In genomic region chr1:40267767-40268187, GRCh38 we compare ENCODE assay signal across 11 cellular contexts. TPM values are rescaled to one million over a fixed set of nuclear protein-coding genes. Genes with fewer than 3 reads are reported as not detected.
A peak's percentile ranks its signal among the peaks of the same experiment; 100 is the strongest.
DNase-seq lines count a peak whose midpoint lies in the region; ATAC-seq and TF ChIP-seq lines count a peak whose summit lies in the region.
"Had no signal": no experiment of that assay in that cellular context is flagged by ENCODE, and none has a peak within 500 bp of the region (broad histone marks: within the 10 kb centered on the region; RNA-seq: fewer than 3 reads in every experiment).

No MANE protein-coding gene starts in this region.

- intact Hi-C loops in CD4-positive, alpha-beta memory T cell (cut with micrococcal nuclease), result no loop called here

- peak overlapping the region in 1 of 7 donors; percentile 15 for H3K27ac Mint-ChIP-seq in CD4-positive, alpha-beta memory T cell

- peak; percentile 96 for DNase-seq in AG10803 (ENCODE audit: low read depth)
- DNase-seq in RWPE2 (ENCODE audit: low spot score), result no peak
- DNase-seq in fibroblast of gingiva (ENCODE audit: low read depth), result peak; percentile 98
- DNase-seq in omental fat pad (ENCODE audit: low spot score), result no peak
- DNase-seq in T-helper 2 cell, result no peak
- no peak for DNase-seq in CD4-positive, alpha-beta memory T cell
- DNase-seq in stimulated activated CD4-positive, alpha-beta T cell treated with anti-CD3 and anti-CD28 coated beads, Interleukin-12 subunit alpha, Interleukin-12 subunit beta, amount 100 ng/mL, for 4 hours, result no peak
- DNase-seq: Calu3; stimulated activated CD4-positive, alpha-beta T cell treated with anti-CD3 and anti-CD28 coated beads, Interleukin-2, amount 100 ng/mL, for 48 hours had no signal

- POLR2A ChIA-PET in CD4-positive, alpha-beta memory T cell (lab: Charles Lee; ENCODE audit: partially characterized antibody), result no interaction called here

- no peaks in the 10 kb centered on the region for H3K9me3 Mint-ChIP-seq in CD4-positive, alpha-beta memory T cell
- H3K9me3 Mint-ChIP-seq: central memory CD8-positive, alpha-beta T cell had no signal

- CTCF ChIA-PET in CD4-positive, alpha-beta memory T cell (lab: Charles Lee; ENCODE audit: partially characterized antibody), result interaction anchor here (0.9 to 2.5 kb wide), 2 partner anchors 25 to 71 kb away, joined by 4 to 8 read pairs; no protein-coding TSS in a partner anchor

- no peaks in the 10 kb centered on the region for H3K27me3 ChIP-seq in RWPE2 (ENCODE audit: insufficient read depth, poor library complexity, severe bottlenecking)
- no peaks in the 10 kb centered on the region for H3K27me3 ChIP-seq in CD4-positive, alpha-beta memory T cell (ENCODE audit: insufficient read depth, low read length)

- H3K4me1 ChIP-seq in RWPE2 (ENCODE audit: insufficient read depth, poor library complexity, severe bottlenecking), result peaks cover 7% of the 10 kb centered on the region
- peaks cover 10% of the 10 kb centered on the region for H3K4me1 ChIP-seq in CD4-positive, alpha-beta memory T cell (ENCODE audit: insufficient read depth, low read length)

- H3K36me3 ChIP-seq in RWPE2 (ENCODE audit: low read depth), result peaks cover 92% of the 10 kb centered on the region
- peaks cover 49% of the 10 kb centered on the region for H3K36me3 ChIP-seq in CD4-positive, alpha-beta memory T cell (ENCODE audit: insufficient read depth, low read length)

- no peak for TF ChIP-seq CTCF in AG10803 (conservative IDR thresholded peaks at IDR 0.05; ENCODE audit: low read length)
- TF ChIP-seq CTCF in RWPE2 (IDR thresholded peaks at IDR 0.05; ENCODE audit: poor library complexity, severe bottlenecking), result no peak
- no peak for TF ChIP-seq CTCF in omental fat pad (IDR thresholded peaks at IDR 0.05)

- peak overlapping the region; percentile 28 for H3K27ac ChIP-seq in RWPE2 (ENCODE audit: poor library complexity, severe bottlenecking)
- no peak overlapping the region for H3K27ac ChIP-seq in CD4-positive, alpha-beta memory T cell (ENCODE audit: low read depth, low read length)

- H3K9me3 ChIP-seq in RWPE2 (ENCODE audit: severe bottlenecking), result no peaks in the 10 kb centered on the region
- H3K9me3 ChIP-seq in CD4-positive, alpha-beta memory T cell (ENCODE audit: control insufficient read depth in 1 of 2, low read length in 2 of 2), result no peaks in the 10 kb centered on the region

- peaks cover 5 to 23% (median 9%) of the 10 kb centered on the region in 4 donors for H3K4me1 Mint-ChIP-seq in CD4-positive, alpha-beta memory T cell

- no peak overlapping the region for H3K4me3 ChIP-seq in AG10803 (ENCODE audit: low read length)
- H3K4me3 ChIP-seq in RWPE2 (ENCODE audit: severe bottlenecking), result no peak overlapping the region
- no peak overlapping the region for H3K4me3 ChIP-seq in CD4-positive, alpha-beta memory T cell (ENCODE audit: low read length in 2 of 2)

- no peaks in the 10 kb centered on the region for H3K27me3 Mint-ChIP-seq in CD4-positive, alpha-beta memory T cell
- H3K27me3 Mint-ChIP-seq: central memory CD8-positive, alpha-beta T cell had no signal

- H3K4me3 Mint-ChIP-seq in CD4-positive, alpha-beta memory T cell, result no peak overlapping the region
- H3K4me3 Mint-ChIP-seq: central memory CD8-positive, alpha-beta T cell had no signal

- H3K36me3 Mint-ChIP-seq in CD4-positive, alpha-beta memory T cell, result peaks cover 31 to 62% of the 10 kb centered on the region in 2 donors

- ATAC-seq in RWPE2 (ENCODE audit: low read depth) (peak; percentile 50), omental fat pad (ENCODE audit: low FRiP score) (peak; percentile 95), HG03139 (IDR thresholded peaks at IDR 0.05; ENCODE audit: unreplicated experiment) (no peak)

RNA-seq across cellular contexts. Expression of gene ZMPSTE24, which starts 9.7 kb away (rescaled TPM):
- 10 to 100 TPM; 34.8 to 38.3 (median 36.2) TPM for total RNA-seq in omental fat pad
- 10 to 100 TPM; 19.7 to 21.0 TPM for total RNA-seq in CD4-positive, alpha-beta memory T cell
- polyA plus RNA-seq in CD4-positive, alpha-beta memory T cell, result 10 to 100 TPM; 27.1 to 44.1 TPM

RNA-seq across cellular contexts. Expression of gene TMCO2, which starts 20.0 kb away (rescaled TPM):
- not detected for total RNA-seq in omental fat pad
- under 1 TPM in 1 of 2 experiments, not detected in 1; 0.47 TPM for total RNA-seq in CD4-positive, alpha-beta memory T cell
- not detected for polyA plus RNA-seq in CD4-positive, alpha-beta memory T cell
- total RNA-seq: Calu3 had no signal

RNA-seq across cellular contexts. Expression of gene COL9A2, which starts 49.3 kb away (rescaled TPM):
- total RNA-seq in omental fat pad, result 10 to 100 TPM in 2 of 4 donors, 1 to 10 TPM in 2; 1.6 to 15.6 (median 9.0) TPM
- 1 to 10 TPM; 2.1 to 2.8 TPM for total RNA-seq in CD4-positive, alpha-beta memory T cell
- polyA plus RNA-seq in CD4-positive, alpha-beta memory T cell, result under 1 TPM in 1 of 2 donors, not detected in 1; 0.41 TPM

Comparison
In these comparisons a context has a peak if more than half of its experiments do, and no peak if none do; other contexts are left out.
1. DNase-seq: peak in AG10803 (single experiment) and fibroblast of gingiva (single experiment); none in RWPE2 (single experiment), omental fat pad (single experiment), T-helper 2 cell (0 of 5), CD4-positive, alpha-beta memory T cell (0 of 5) and stimulated activated CD4-positive, alpha-beta T cell treated with anti-CD3 and anti-CD28 coated beads, Interleukin-12 subunit alpha, Interleukin-12 subunit beta, amount 100 ng/mL, for 4 hours (single experiment).